ENCODE assay signal across 8 cellular contexts in the genomic region with DNA sequence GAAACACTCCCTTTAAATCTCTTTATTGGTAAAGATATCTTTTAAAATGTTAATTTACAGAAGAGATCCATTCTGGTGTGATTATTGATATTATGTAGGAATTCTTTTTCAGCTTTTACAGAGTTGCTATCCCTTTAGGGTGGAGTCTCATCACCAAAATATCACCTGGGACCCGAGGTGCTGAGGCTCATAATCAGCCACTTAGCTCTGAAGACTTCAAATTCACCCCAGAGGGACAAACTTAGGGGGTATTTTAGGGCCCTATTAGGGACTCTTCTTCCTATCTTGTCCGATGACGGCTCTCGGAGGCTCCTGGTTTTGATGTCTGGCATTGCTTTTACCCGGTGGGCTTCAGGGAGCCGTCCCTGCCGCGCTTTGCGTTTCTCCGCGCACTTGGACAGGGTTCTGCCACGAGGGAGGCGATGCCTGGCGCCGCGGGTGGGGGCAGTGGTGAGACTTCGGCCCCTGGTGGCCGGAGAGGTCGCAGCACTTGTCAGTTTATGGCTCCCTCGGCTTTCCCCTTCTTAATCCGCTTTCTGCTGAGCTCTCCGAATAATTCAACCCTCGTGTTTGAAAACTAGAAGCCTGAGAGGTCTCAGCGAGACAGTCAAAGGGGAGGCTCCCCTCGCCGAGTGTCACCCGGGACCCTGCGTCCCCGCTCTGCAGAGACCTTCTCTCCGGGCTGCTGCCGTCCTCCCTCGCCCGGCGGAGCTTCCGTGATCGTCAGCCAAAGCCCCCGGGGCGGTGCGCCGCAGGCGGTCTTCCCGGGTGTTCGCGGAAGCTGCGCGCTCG. TPM values are rescaled to one million over a fixed set of nuclear protein-coding genes. Genes with fewer than 3 reads are reported as not detected.
DNase-seq lines count a peak whose midpoint lies in the region; ATAC-seq, FAIRE-seq and TF ChIP-seq lines count a peak whose summit lies in the region.

No MANE protein-coding gene starts in this region.

- no peaks in the 10 kb centered on the region for H3K9me3 ChIP-seq in pancreas
- no peaks in the 10 kb centered on the region for H3K9me3 ChIP-seq in thyroid gland

- peak overlapping the region; percentile 16 to 68 (median 41) for H3K27ac ChIP-seq in pancreas
- peak overlapping the region in 2 of 3 donors; percentile 55 to 57 for H3K27ac ChIP-seq in thyroid gland

- no peaks in the 10 kb centered on the region for H3K27me3 ChIP-seq in pancreas
- no peaks in the 10 kb centered on the region for H3K27me3 ChIP-seq in thyroid gland

- H3K4me3 ChIP-seq in pancreas (peak overlapping the region; percentile 48 to 71 (median 64)), thyroid gland (replicated peaks in 1 of 3) (peak overlapping the region; percentile 21 to 51 (median 41))

- TF ChIP-seq CTCF in pancreas (IDR thresholded peaks at IDR 0.05): peak; percentile 75 to 94 (median 85)
- TF ChIP-seq CTCF in thyroid gland (IDR thresholded peaks at IDR 0.05): peak; percentile 76 to 93 (median 84)

- FAIRE-seq in pancreas (lab: Jason Lieb, UNC): no peak

- DNase-seq in COLO668 (lab: John Stamatoyannopoulos, UW; ENCODE audit: unreplicated experiment): peak; percentile 60
- DNase-seq in SK-N-DZ (ENCODE audit: low spot score): peak; percentile 65
- DNase-seq in activated naive CD4-positive, alpha-beta T cell treated with anti-CD3 and anti-CD28 coated beads, Interleukin-2, amount 50 U/mL, for 16 hours: peak; percentile 71
- DNase-seq in Right ventricle myocardium inferior (ENCODE audit: missing footprints): peak; percentile 89
- DNase-seq in pancreas: peak; percentile 65 to 91 (median 73)
- peak; percentile 69 to 77 for DNase-seq in thyroid gland

- ATAC-seq in GM19372 (IDR thresholded peaks at IDR 0.05; ENCODE audit: low read depth, unreplicated experiment): peak; percentile 99
- ATAC-seq in HG03460 (IDR thresholded peaks at IDR 0.05; ENCODE audit: unreplicated experiment): peak; percentile 99
- ATAC-seq in Right ventricle myocardium inferior: peak; percentile 86
- ATAC-seq in pancreas: peak; percentile 98 to 100 (median 98)

- WGBS in pancreas, 2 donors: 0% methylated on average over 45 to 47 of the region's 47 CpGs
- 1 to 2% methylated on average over 13 to 31 of the region's 47 CpGs for WGBS in thyroid gland, 2 donors

- intact Hi-C loops in Right ventricle myocardium inferior (cut with DNase I): no loop called here
- intact Hi-C loops in pancreas (cut with DNase I): no loop called here
- intact Hi-C loops in thyroid gland (cut with DNase I): loop anchor here (5.0 kb wide), 1 partner anchor 60 kb away; no protein-coding TSS in a partner anchor

- H3K4me1 ChIP-seq in pancreas: no peaks in the 10 kb centered on the region
- H3K4me1 ChIP-seq in thyroid gland: peaks cover 0 to 3% of the 10 kb centered on the region in 2 donors

- TF ChIP-seq POLR2A in thyroid gland (IDR thresholded peaks at IDR 0.05): no peak

- no peaks in the 10 kb centered on the region for H3K36me3 ChIP-seq in pancreas
- H3K36me3 ChIP-seq in thyroid gland: no peaks in the 10 kb centered on the region

RNA-seq across cellular contexts. Expression of a gene that starts 27.8 kb away (rescaled TPM):
- polyA plus RNA-seq in SK-N-DZ (2014; cell fraction: cytosol; rRNA removed): 7.6 and 8.1 TPM in 2 replicates
- 14.4 and 20.7 TPM in 2 replicates for polyA plus RNA-seq in SK-N-DZ (2014; cell fraction: nucleus; rRNA removed)
- total RNA-seq in Right ventricle myocardium inferior: 103 TPM
- total RNA-seq in pancreas: 10 to 100 TPM in 2 of 6 donors, 1 to 10 TPM in 3, under 1 TPM in 1; 0.79 to 18.3 (median 3.6) TPM
- 10 to 100 TPM in 1 of 2 donors, 1 to 10 TPM in 1; 2.7 to 23.6 TPM for polyA plus RNA-seq in pancreas
- total RNA-seq in thyroid gland: 1 to 10 TPM in 3 of 4 donors, under 1 TPM in 1; 0.54 to 4.3 (median 1.5) TPM

Comparison
In these comparisons a context has a peak if more than half of its experiments do, and no peak if none do; other contexts are left out.
1. Peak in every context shown above with its lines: DNase-seq, ATAC-seq, H3K4me3 ChIP-seq and H3K27ac ChIP-seq.